In genomic region chr6:66851930-66852329, GRCh38 we compare ENCODE assay signal across 26 cellular contexts.
DNase-seq lines count a peak whose midpoint lies in the region; ATAC-seq and TF ChIP-seq lines count a peak whose summit lies in the region.
"Had no signal": no experiment of that assay in that cellular context is flagged by ENCODE, and none has a peak within 500 bp of the region (broad histone marks: within the 10 kb centered on the region; RNA-seq: fewer than 3 reads in every experiment).

No MANE protein-coding gene starts in this region.

- WGBS in heart left ventricle, 4 donors = 47 to 60% (median 52%) methylated on average over 3 of the region's 3 CpGs

- TF ChIP-seq CTCF in left ventricle myocardium inferior (IDR thresholded peaks at IDR 0.05; ENCODE audit: borderline replicate concordance) (no peak), heart left ventricle (IDR thresholded peaks at IDR 0.05) (no peak), astrocyte of the spinal cord (IDR thresholded peaks at IDR 0.05; ENCODE audit: low read depth, low read length) (no peak), fibroblast of pulmonary artery (IDR thresholded peaks at IDR 0.05; ENCODE audit: low read length, missing control alignments) (no peak)

- no peak overlapping the region for H3K4me3 ChIP-seq in left ventricle myocardium inferior
- H3K4me3 ChIP-seq in heart left ventricle = peak overlapping the region in 1 of 12 donors; percentile 8
- H3K4me3 ChIP-seq in astrocyte of the spinal cord (ENCODE audit: low read depth, low read length) = no peak overlapping the region
- H3K4me3 ChIP-seq in fibroblast of pulmonary artery (replicated peaks; ENCODE audit: low read depth, low read length) = no peak overlapping the region
- H3K4me3 ChIP-seq: A549; BLaER1 treated with 17β-estradiol and CSF1 and Interleukin-3, amounts not matched to agents 10 nM and 100 nM; GM23248; PC-9; SK-N-MC had no signal

- no peaks in the 10 kb centered on the region for H3K4me1 ChIP-seq in left ventricle myocardium inferior
- H3K4me1 ChIP-seq in heart left ventricle = no peaks in the 10 kb centered on the region
- H3K4me1 ChIP-seq: A549; BLaER1 treated with 17β-estradiol and CSF1 and Interleukin-3, amounts not matched to agents 10 nM and 100 nM had no signal

- intact Hi-C loops in left ventricle myocardium inferior (cut with micrococcal nuclease) = no loop called here
- intact Hi-C loops in heart left ventricle (cut with DNase I) = no loop called here

- DNase-seq in left ventricle myocardium inferior = no peak
- no peak for DNase-seq in heart left ventricle
- peak; percentile 72 for DNase-seq in astrocyte of the spinal cord (ENCODE audit: low read depth, low spot score)
- DNase-seq in fibroblast of pulmonary artery (ENCODE audit: low read depth) = peak; percentile 6
- DNase-seq in NCI-H82 treated with DMSO at 0.1 percent for 48 hours (lab: John Stamatoyannopoulos, UW; ENCODE audit: unreplicated experiment) = no peak
- DNase-seq in stimulated activated CD4-positive, alpha-beta T cell treated with anti-CD3 and anti-CD28 coated beads, Interleukin-2, amount 100 ng/mL, for 24 hours = no peak
- DNase-seq: AML-193; CD4-positive, alpha-beta T cell; GM23248; H7; Karpas-422; NCI-H1105; NCI-H1436 treated with DMSO at 0.1 percent for 48 hours; NCI-H187 treated with DMSO at 0.1 percent for 48 hours; NCI-H2171 treated with DMSO at 0.1 percent for 48 hours; NCI-H345; NCI-H510A treated with DMSO at 0.1 percent for 48 hours; NK-92 treated with Interleukin-12 subunit alpha and Interleukin-12 subunit beta, amount 100 ng/mL, for 24 hours; PC-9; RPMI8226; SHP77 treated with DMSO at 0.1 percent for 48 hours had no signal

- no peaks in the 10 kb centered on the region for H3K27me3 ChIP-seq in left ventricle myocardium inferior (ENCODE audit: low read depth)
- no peaks in the 10 kb centered on the region for H3K27me3 ChIP-seq in heart left ventricle
- H3K27me3 ChIP-seq: BLaER1 treated with 17β-estradiol and CSF1 and Interleukin-3, amounts not matched to agents 10 nM and 100 nM had no signal

- no peaks in the 10 kb centered on the region for H3K36me3 ChIP-seq in left ventricle myocardium inferior
- H3K36me3 ChIP-seq in heart left ventricle = no peaks in the 10 kb centered on the region
- H3K36me3 ChIP-seq: BLaER1 treated with 17β-estradiol and CSF1 and Interleukin-3, amounts not matched to agents 10 nM and 100 nM had no signal

- ATAC-seq in heart left ventricle = no peak
- ATAC-seq in HG02798 (IDR thresholded peaks at IDR 0.05; ENCODE audit: poor library complexity, unreplicated experiment) = no peak
- ATAC-seq: A549, HepG2 had no signal

- H3K27ac ChIP-seq in left ventricle myocardium inferior (replicated peaks) (peak overlapping the region; percentile 9), heart left ventricle (no peak overlapping the region)
- H3K27ac ChIP-seq: A549; BLaER1 treated with 17β-estradiol and CSF1 and Interleukin-3, amounts not matched to agents 10 nM and 100 nM; GM23248; PC-9; SK-N-MC had no signal

- TF ChIP-seq POLR2A in heart left ventricle (IDR thresholded peaks at IDR 0.05) = no peak

- in situ Hi-C loops in astrocyte of the spinal cord (cut with HindIII; ENCODE audit: low sequenced_read_pairs) = no loop called here

- H3K9me3 ChIP-seq in left ventricle myocardium inferior (replicated peaks) = peaks cover 11% of the 10 kb centered on the region
- H3K9me3 ChIP-seq in heart left ventricle = no peaks in the 10 kb centered on the region
- H3K9me3 ChIP-seq: A549; BLaER1 treated with 17β-estradiol and CSF1 and Interleukin-3, amounts not matched to agents 10 nM and 100 nM had no signal

Comparison
In these comparisons a context has a peak if more than half of its experiments do, and no peak if none do; other contexts are left out.
1. DNase-seq: peak in astrocyte of the spinal cord (single experiment) and fibroblast of pulmonary artery (single experiment); none in left ventricle myocardium inferior (single experiment), heart left ventricle (0 of 5), NCI-H82 treated with DMSO at 0.1 percent for 48 hours (single experiment) and stimulated activated CD4-positive, alpha-beta T cell treated with anti-CD3 and anti-CD28 coated beads, Interleukin-2, amount 100 ng/mL, for 24 hours (0 of 2).